ENCODE assay signal across 19 cellular contexts in the genomic region with DNA sequence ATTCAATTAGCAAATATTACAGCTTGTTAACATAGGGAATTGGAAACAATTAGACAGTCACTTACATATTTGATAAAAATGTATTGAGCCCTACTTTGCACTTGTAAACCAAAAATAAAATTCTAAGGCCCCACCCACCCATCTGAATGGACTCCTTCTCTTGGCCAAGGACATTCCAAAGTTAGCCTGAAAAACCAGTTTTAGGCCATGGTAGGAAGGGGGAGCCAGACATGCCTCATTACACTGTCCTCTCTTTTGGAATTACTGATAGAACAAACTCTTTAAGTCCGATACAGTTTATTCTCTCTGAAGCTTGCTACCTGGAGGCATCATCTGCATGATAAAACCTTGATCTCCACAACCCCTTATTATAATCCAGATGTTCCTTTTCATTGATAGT. TPM values are rescaled to one million over a fixed set of nuclear protein-coding genes. Genes with fewer than 3 reads are reported as not detected.
A peak's percentile ranks its signal among the peaks of the same experiment; 100 is the strongest.
DNase-seq lines count a peak whose midpoint lies in the region; ATAC-seq, FAIRE-seq and TF ChIP-seq lines count a peak whose summit lies in the region.
"Had no signal": no experiment of that assay in that cellular context is flagged by ENCODE, and none has a peak within 500 bp of the region (broad histone marks: within the 10 kb centered on the region; RNA-seq: fewer than 3 reads in every experiment).

No MANE protein-coding gene starts in this region.

- TF ChIP-seq CTCF in astrocyte (IDR thresholded peaks at IDR 0.05; ENCODE audit: insufficient read depth, low read depth, low read length) (no peak), lower lobe of right lung (IDR thresholded peaks at IDR 0.05) (no peak)

- H3K27me3 Mint-ChIP-seq in astrocyte (ENCODE audit: low read depth, unreplicated experiment), result no peaks in the 10 kb centered on the region

- H3K4me1 Mint-ChIP-seq in astrocyte (ENCODE audit: low read depth, unreplicated experiment), result peaks cover 24% of the 10 kb centered on the region

- H3K4me1 ChIP-seq in astrocyte (ENCODE audit: insufficient read depth, low read length) (peaks cover 20% of the 10 kb centered on the region), lower lobe of right lung (no peaks in the 10 kb centered on the region)
- H3K4me1 ChIP-seq: BE2C had no signal

- no peaks in the 10 kb centered on the region for H3K79me2 ChIP-seq in astrocyte (ENCODE audit: insufficient read depth, low read length)

- peak; percentile 52 for FAIRE-seq in astrocyte (lab: Jason Lieb, UNC)
- FAIRE-seq: H54, HepG2 had no signal

- no peak overlapping the region for H3K9ac ChIP-seq in astrocyte (ENCODE audit: low read length)

- no peak overlapping the region for H3K4me3 Mint-ChIP-seq in astrocyte (ENCODE audit: unreplicated experiment)
- H3K4me3 Mint-ChIP-seq: CD4-positive, alpha-beta T cell; HFFc6 had no signal

- peak; percentile 37 for DNase-seq in SIG-M5 treated with dmso at 0.1 percent for 504 hours (lab: John Stamatoyannopoulos, UW; ENCODE audit: unreplicated experiment)
- DNase-seq in SIG-M5 (lab: John Stamatoyannopoulos, UW), result no peak
- DNase-seq in astrocyte (ENCODE audit: low read depth), result no peak
- no peak for DNase-seq in lower lobe of right lung
- DNase-seq in activated effector memory CD4-positive, alpha-beta T cell treated with anti-CD3 and anti-CD28 coated beads, Interleukin-2, amount 50 U/mL, for 16 hours, result no peak
- no peak for DNase-seq in stimulated activated naive CD8-positive, alpha-beta T cell treated with anti-CD3 and anti-CD28 coated beads, Interleukin-15, Interleukin-2, amounts not matched to agents 100 U/mL and 50 U/mL, for 24 hours
- DNase-seq: BE2C; CD4-positive, alpha-beta T cell; DMS79; HFFc6; KG1; NCI-H1417 treated with DMSO at 0.1 percent for 48 hours; NCI-H187 treated with DMSO at 0.1 percent for 48 hours; NCI-H2227 treated with DMSO at 0.1 percent for 48 hours; NCI-H524 treated with DMSO at 0.1 percent for 48 hours had no signal

- H3K27ac Mint-ChIP-seq in astrocyte (ENCODE audit: unreplicated experiment), result no peak overlapping the region
- H3K27ac Mint-ChIP-seq: CD4-positive, alpha-beta T cell; HFFc6 had no signal

- intact Hi-C loops in lower lobe of right lung (cut with DNase I), result no loop called here

- H3K36me3 ChIP-seq in astrocyte (ENCODE audit: insufficient read depth, low read length) (no peaks in the 10 kb centered on the region), lower lobe of right lung (no peaks in the 10 kb centered on the region)
- H3K36me3 ChIP-seq: BE2C had no signal

- H3K9me3 ChIP-seq in astrocyte (ENCODE audit: insufficient read depth, low read depth, low read length) (peaks cover 3% of the 10 kb centered on the region), lower lobe of right lung (no peaks in the 10 kb centered on the region)
- H3K9me3 ChIP-seq: BE2C had no signal

- H3K27ac ChIP-seq in astrocyte (ENCODE audit: low read depth, low read length) (no peak overlapping the region), lower lobe of right lung (no peak overlapping the region)

- H3K27me3 ChIP-seq in astrocyte (ENCODE audit: insufficient read depth, low read length) (no peaks in the 10 kb centered on the region), lower lobe of right lung (ENCODE audit: low read depth) (peaks cover 8% of the 10 kb centered on the region)
- H3K27me3 ChIP-seq: BE2C had no signal

- H3K4me3 ChIP-seq in astrocyte (ENCODE audit: insufficient read depth, low read depth, low read length) (no peak overlapping the region), lower lobe of right lung (no peak overlapping the region)

- H3K4me2 ChIP-seq in astrocyte (ENCODE audit: low read length), result no peak overlapping the region

- no peak overlapping the region for H2AFZ ChIP-seq in astrocyte (ENCODE audit: low read depth, low read length)

- no peaks in the 10 kb centered on the region for H4K20me1 ChIP-seq in astrocyte (ENCODE audit: insufficient read depth, low read length)

- H3K9me3 Mint-ChIP-seq in astrocyte (ENCODE audit: unreplicated experiment), result peaks cover 6% of the 10 kb centered on the region

- H3K36me3 Mint-ChIP-seq in astrocyte (ENCODE audit: low read depth, unreplicated experiment), result no peaks in the 10 kb centered on the region

- ATAC-seq in lower lobe of right lung (peak; percentile 63 to 64), HG02852 (IDR thresholded peaks at IDR 0.05; ENCODE audit: unreplicated experiment) (no peak)
- ATAC-seq in stimulated activated naive CD8-positive, alpha-beta T cell treated with anti-CD3 and anti-CD28 coated beads, Interleukin-15, Interleukin-2, amounts not matched to agents 100 U/mL and 50 U/mL, for 24 hours, result no peak
- ATAC-seq: HepG2 had no signal

RNA-seq across cellular contexts. Expression of a gene that starts 28.0 kb away (rescaled TPM):
- total RNA-seq in astrocyte (23.7 and 32.8 TPM in 2 replicates), lower lobe of right lung (4.3 TPM)
- total RNA-seq: HepG2, SK-MEL-5 had no signal

Comparison
In these comparisons a context has a peak if more than half of its experiments do, and no peak if none do; other contexts are left out.
1. ATAC-seq: peak in lower lobe of right lung (2 of 2); none in HG02852 (single experiment) and stimulated activated naive CD8-positive, alpha-beta T cell treated with anti-CD3 and anti-CD28 coated beads, Interleukin-15, Interleukin-2, amounts not matched to agents 100 U/mL and 50 U/mL, for 24 hours (single experiment).